In the genomic region with DNA sequence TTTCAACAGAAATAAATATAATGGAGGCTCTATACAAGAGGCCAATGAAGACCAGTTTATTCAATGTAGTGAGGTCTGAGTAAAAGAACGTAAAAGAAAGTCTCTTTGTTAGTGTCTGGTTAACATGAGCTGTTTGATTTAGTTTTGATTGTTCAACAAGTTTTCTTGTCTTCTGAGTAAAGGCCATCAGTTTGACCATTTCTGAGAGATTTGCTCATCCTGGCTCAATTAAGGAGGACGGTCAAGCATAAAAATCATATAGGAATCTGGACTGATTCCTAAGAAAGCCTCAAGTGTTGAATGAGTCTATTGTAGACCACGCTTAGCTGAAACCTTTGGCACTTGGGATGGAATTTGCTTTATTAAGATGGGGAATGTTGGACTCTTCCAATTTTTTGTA, we compare ENCODE assay signal across 11 cellular contexts. TPM values are rescaled to one million over a fixed set of nuclear protein-coding genes. Genes with fewer than 3 reads are reported as not detected.
"Had no signal": no experiment of that assay in that cellular context is flagged by ENCODE, and none has a peak within 500 bp of the region (broad histone marks: within the 10 kb centered on the region; RNA-seq: fewer than 3 reads in every experiment).

No MANE protein-coding gene starts in this region.

- H3K4me3 Mint-ChIP-seq: HFFc6 had no signal

- H3K27ac Mint-ChIP-seq: HFFc6 had no signal

- H3K4me3 ChIP-seq: GM23248, HAP-1, K562 had no signal

- DNase-seq: GM23248, GOT3, H7, HFFc6, IMR-90 had no signal

- ATAC-seq: HCT116, K562 had no signal

- H3K4me1 ChIP-seq: HAP-1 had no signal

- H3K9me3 ChIP-seq: HAP-1 had no signal

- H2AFZ ChIP-seq: GM23248 had no signal

- H3K27ac ChIP-seq: GM23248, KMS-11 had no signal

- H3K4me2 ChIP-seq: KMS-11 had no signal

- H3K36me3 ChIP-seq: HAP-1 had no signal

- H3K9me3 Mint-ChIP-seq: HFFc6 had no signal

- H3K9ac ChIP-seq: GM23248, KMS-11 had no signal

RNA-seq across cellular contexts. Expression of a gene that starts 32.5 kb away (rescaled TPM):
- total RNA-seq: GM23248, H4, HFFc6, HT-29, IMR-90, K562 had no signal

RNA-seq across cellular contexts. Expression of a gene that starts 33.6 kb away (rescaled TPM):
- total RNA-seq: GM23248, H4, H7, HFFc6, HT-29, IMR-90, K562 had no signal
